Comparison of ENCODE assay signal across 12 cellular contexts in the genomic region with DNA sequence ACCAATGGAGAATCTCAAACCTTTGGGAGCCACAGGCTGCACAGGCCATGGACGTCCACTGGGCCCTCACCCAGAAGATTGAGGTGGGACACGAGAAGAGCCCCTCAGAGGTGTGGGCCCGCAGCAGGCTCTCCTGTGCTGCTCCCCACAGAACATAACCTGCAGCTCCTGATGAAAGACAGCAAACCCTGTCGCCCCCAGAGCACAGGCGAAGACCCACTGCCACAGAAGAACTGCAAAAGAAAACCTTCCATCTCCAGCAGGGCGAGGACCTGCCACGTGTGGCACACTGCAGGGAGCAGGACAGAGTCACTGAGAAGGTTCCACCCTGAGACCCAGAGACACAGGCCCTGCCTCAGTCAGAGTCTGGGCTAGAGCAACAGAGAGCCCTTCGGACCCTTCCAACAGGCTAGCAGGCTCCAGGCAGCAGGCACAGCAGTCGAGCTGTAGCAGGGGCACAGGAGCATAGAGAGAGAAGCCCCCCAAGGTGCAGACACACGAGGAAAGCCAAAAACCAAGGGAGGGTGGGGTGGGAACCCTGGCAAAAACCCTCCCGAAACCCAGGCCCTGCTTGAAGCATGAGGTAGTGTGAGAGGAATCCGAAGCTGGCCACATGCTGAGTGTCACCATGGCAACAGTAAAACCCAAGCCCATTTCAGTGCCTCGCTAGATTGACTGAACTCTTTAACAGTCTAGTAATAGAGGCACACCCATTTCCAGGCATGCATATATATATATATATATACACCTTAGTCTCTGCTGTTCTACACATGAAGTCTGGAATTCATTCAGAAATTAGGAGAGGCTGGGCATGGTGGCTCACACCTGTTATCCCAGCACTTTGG. TPM values are rescaled to one million over a fixed set of nuclear protein-coding genes. Genes with fewer than 3 reads are reported as not detected.
DNase-seq lines count a peak whose midpoint lies in the region; ATAC-seq, FAIRE-seq and TF ChIP-seq lines count a peak whose summit lies in the region.
"Had no signal": no experiment of that assay in that cellular context is flagged by ENCODE, and none has a peak within 500 bp of the region (broad histone marks: within the 10 kb centered on the region; RNA-seq: fewer than 3 reads in every experiment).

No MANE protein-coding gene starts in this region.

- DNase-seq in EH (ENCODE audit: low read depth) (peak; percentile 92), M059J (ENCODE audit: low read depth) (peak; percentile 89), endodermal cell (peak; percentile 93), non-pigmented ciliary epithelial cell (ENCODE audit: low read depth) (peak; percentile 70), frontal cortex (ENCODE audit: low spot score in 2 of 2) (no peak)
- no peak for DNase-seq in activated CD8-positive, alpha-beta memory T cell treated with anti-CD3 and anti-CD28 coated beads, Interleukin-2, amount 10 ng/mL, durations not matched to agents 7 days and 5 days
- DNase-seq: left cardiac atrium, NCI-H510A, T-helper 1 cell had no signal

- ATAC-seq in HG03039 (IDR thresholded peaks at IDR 0.05; ENCODE audit: unreplicated experiment) (no peak), gastroesophageal sphincter (no peak)
- no peak for ATAC-seq in activated CD8-positive, alpha-beta memory T cell treated with anti-CD3 and anti-CD28 coated beads, Interleukin-2, amount 10 ng/mL, durations not matched to agents 7 days and 5 days

- CTCF ChIA-PET in activated CD8-positive, alpha-beta memory T cell treated with anti-CD3 and anti-CD28 coated beads, Interleukin-2, amount 10 ng/mL, durations not matched to agents 7 days and 5 days (lab: Charles Lee), result no interaction called here

- 64 to 65% methylated on average over 7 to 13 of the region's 13 CpGs for WGBS in endodermal cell (ENCODE audit: insufficient coverage in 1 of 2, insufficient read length in 1 of 2), 2 experiments
- WGBS in gastroesophageal sphincter (ENCODE audit: low coverage in 1 of 2), 2 donors, result 54 to 67% methylated on average over 3 to 7 of the region's 13 CpGs

- H3K9me3 ChIP-seq in endodermal cell (ENCODE audit: control insufficient read depth, low read length), result no peaks in the 10 kb centered on the region
- H3K9me3 ChIP-seq in gastroesophageal sphincter, result no peaks in the 10 kb centered on the region

- H3K4me3 ChIP-seq in endodermal cell (ENCODE audit: low read length), result no peak overlapping the region
- no peak overlapping the region for H3K4me3 ChIP-seq in gastroesophageal sphincter
- H3K4me3 ChIP-seq: skin epidermis had no signal

- TF ChIP-seq CTCF in endodermal cell (conservative IDR thresholded peaks at IDR 0.05) (no peak), gastroesophageal sphincter (IDR thresholded peaks at IDR 0.05) (no peak)

- no peaks in the 10 kb centered on the region for H3K9me3 Mint-ChIP-seq in endodermal cell
- no peaks in the 10 kb centered on the region for H3K9me3 Mint-ChIP-seq in activated CD8-positive, alpha-beta memory T cell treated with anti-CD3 and anti-CD28 coated beads, Interleukin-2, amount 10 ng/mL, durations not matched to agents 7 days and 5 days (ENCODE audit: low read depth)

- H3K4me3 Mint-ChIP-seq in endodermal cell, result no peak overlapping the region
- no peak overlapping the region for H3K4me3 Mint-ChIP-seq in activated CD8-positive, alpha-beta memory T cell treated with anti-CD3 and anti-CD28 coated beads, Interleukin-2, amount 10 ng/mL, durations not matched to agents 7 days and 5 days

- H3K27ac ChIP-seq in endodermal cell (ENCODE audit: low read depth, low read length), result peak overlapping the region; percentile 74
- H3K27ac ChIP-seq in gastroesophageal sphincter, result no peak overlapping the region
- H3K27ac ChIP-seq: skin epidermis had no signal

- FAIRE-seq in frontal cortex (lab: Jason Lieb, UNC), result no peak

- H3K4me1 ChIP-seq in endodermal cell (ENCODE audit: control insufficient read depth, insufficient read depth, low read length) (peaks cover 5% of the 10 kb centered on the region), gastroesophageal sphincter (peaks cover 0 to 32% (median 0%) of the 10 kb centered on the region in 3 donors)

- peaks cover 16% of the 10 kb centered on the region for H3K4me1 Mint-ChIP-seq in endodermal cell
- H3K4me1 Mint-ChIP-seq in activated CD8-positive, alpha-beta memory T cell treated with anti-CD3 and anti-CD28 coated beads, Interleukin-2, amount 10 ng/mL, durations not matched to agents 7 days and 5 days, result peaks cover 12% of the 10 kb centered on the region

- peaks cover 35% of the 10 kb centered on the region for H3K27me3 Mint-ChIP-seq in endodermal cell (ENCODE audit: insufficient read depth)
- no peaks in the 10 kb centered on the region for H3K27me3 Mint-ChIP-seq in activated CD8-positive, alpha-beta memory T cell treated with anti-CD3 and anti-CD28 coated beads, Interleukin-2, amount 10 ng/mL, durations not matched to agents 7 days and 5 days

- peaks cover 15% of the 10 kb centered on the region for H3K36me3 Mint-ChIP-seq in endodermal cell (ENCODE audit: low read depth)
- peaks cover 43% of the 10 kb centered on the region for H3K36me3 Mint-ChIP-seq in activated CD8-positive, alpha-beta memory T cell treated with anti-CD3 and anti-CD28 coated beads, Interleukin-2, amount 10 ng/mL, durations not matched to agents 7 days and 5 days

- H3K27me3 ChIP-seq in endodermal cell (ENCODE audit: control insufficient read depth, insufficient read depth, low read length, poor library complexity, severe bottlenecking) (peaks cover 25% of the 10 kb centered on the region), gastroesophageal sphincter (no peaks in the 10 kb centered on the region)

- H3K9ac ChIP-seq in endodermal cell (ENCODE audit: extremely low read depth, low read length, poor library complexity, severe bottlenecking), result peak overlapping the region; percentile 40

- no peak for TF ChIP-seq EP300 in gastroesophageal sphincter (IDR thresholded peaks at IDR 0.05)

- no peak for TF ChIP-seq POLR2A in gastroesophageal sphincter (IDR thresholded peaks at IDR 0.05)

- H3K36me3 ChIP-seq in endodermal cell (ENCODE audit: control insufficient read depth, insufficient read depth, low read length), result peaks cover 18% of the 10 kb centered on the region
- peaks cover 0 to 32% of the 10 kb centered on the region in 2 donors for H3K36me3 ChIP-seq in gastroesophageal sphincter

- H3K27ac Mint-ChIP-seq in endodermal cell, result peak overlapping the region; percentile 75
- H3K27ac Mint-ChIP-seq in activated CD8-positive, alpha-beta memory T cell treated with anti-CD3 and anti-CD28 coated beads, Interleukin-2, amount 10 ng/mL, durations not matched to agents 7 days and 5 days, result no peak overlapping the region

RNA-seq across cellular contexts. Expression of a gene that starts 60.0 kb away (rescaled TPM):
- total RNA-seq in M059J (2014; rRNA removed; shearing (Covaris generic)), result 8.0 and 19.7 TPM in 2 replicates
- total RNA-seq in endodermal cell (10 to 100 TPM; 28.4 to 32.5 TPM), frontal cortex (10.2 TPM), gastroesophageal sphincter (10 to 100 TPM; 17.6 to 26.0 (median 19.0) TPM)
- 23.4 TPM for polyA plus RNA-seq in endodermal cell (2013, experiment 1 of 2)
- 20.2 TPM for polyA plus RNA-seq in endodermal cell (2013, experiment 2 of 2)
- total RNA-seq in activated CD8-positive, alpha-beta memory T cell treated with anti-CD3 and anti-CD28 coated beads, Interleukin-2, amount 10 ng/mL, durations not matched to agents 7 days and 5 days, result 10 to 100 TPM; 29.8 to 34.6 TPM

Comparison
In these comparisons a context has a peak if more than half of its experiments do, and no peak if none do; other contexts are left out.
1. DNase-seq: peak in EH (single experiment), M059J (single experiment), endodermal cell (single experiment) and non-pigmented ciliary epithelial cell (single experiment); none in activated CD8-positive, alpha-beta memory T cell treated with anti-CD3 and anti-CD28 coated beads, Interleukin-2, amount 10 ng/mL, durations not matched to agents 7 days and 5 days (single experiment) and frontal cortex (0 of 2).